In the genomic region with DNA sequence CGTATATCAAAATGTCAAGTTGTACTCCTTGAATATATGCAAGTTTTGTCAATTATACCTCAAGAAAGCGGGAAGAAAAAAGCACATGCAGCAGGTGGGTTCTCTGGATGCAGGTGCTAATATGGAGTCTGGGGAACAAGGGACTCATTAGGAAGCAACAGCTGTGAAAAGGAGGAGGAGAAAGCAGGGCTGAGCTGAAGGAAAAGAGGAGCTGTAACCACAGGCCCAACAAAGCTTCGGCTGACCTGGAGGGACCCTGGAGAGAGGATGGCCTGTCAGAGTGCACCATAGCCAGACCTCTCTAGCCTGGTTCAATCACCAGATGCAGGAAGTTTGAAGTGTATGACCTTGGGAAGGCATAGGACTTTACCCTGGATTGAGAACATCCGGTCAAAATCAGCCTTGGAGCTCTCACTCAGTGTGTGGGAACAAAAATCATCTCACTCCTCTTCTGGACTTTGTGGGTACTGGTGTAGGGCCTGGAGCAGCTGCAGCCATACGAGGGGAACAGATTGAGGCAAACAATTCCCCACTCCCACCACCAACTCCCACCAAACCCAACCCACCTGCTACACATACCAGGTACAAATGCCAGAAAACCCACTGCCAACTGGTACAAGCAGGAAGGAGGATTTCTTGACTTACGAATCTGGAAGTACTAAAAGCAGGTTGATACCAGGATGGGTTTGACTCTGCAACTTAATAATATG, we compare ENCODE assay signal across 1 cellular context.
TF ChIP-seq lines count a peak whose summit lies in the region.

No MANE protein-coding gene starts in this region.

TF ChIP-seq in HEK293, 187 proteins besides CTCF, POLR2A, EP300 and RAD21 (continued from another document):
- TF ChIP-seq, protein P1, sequence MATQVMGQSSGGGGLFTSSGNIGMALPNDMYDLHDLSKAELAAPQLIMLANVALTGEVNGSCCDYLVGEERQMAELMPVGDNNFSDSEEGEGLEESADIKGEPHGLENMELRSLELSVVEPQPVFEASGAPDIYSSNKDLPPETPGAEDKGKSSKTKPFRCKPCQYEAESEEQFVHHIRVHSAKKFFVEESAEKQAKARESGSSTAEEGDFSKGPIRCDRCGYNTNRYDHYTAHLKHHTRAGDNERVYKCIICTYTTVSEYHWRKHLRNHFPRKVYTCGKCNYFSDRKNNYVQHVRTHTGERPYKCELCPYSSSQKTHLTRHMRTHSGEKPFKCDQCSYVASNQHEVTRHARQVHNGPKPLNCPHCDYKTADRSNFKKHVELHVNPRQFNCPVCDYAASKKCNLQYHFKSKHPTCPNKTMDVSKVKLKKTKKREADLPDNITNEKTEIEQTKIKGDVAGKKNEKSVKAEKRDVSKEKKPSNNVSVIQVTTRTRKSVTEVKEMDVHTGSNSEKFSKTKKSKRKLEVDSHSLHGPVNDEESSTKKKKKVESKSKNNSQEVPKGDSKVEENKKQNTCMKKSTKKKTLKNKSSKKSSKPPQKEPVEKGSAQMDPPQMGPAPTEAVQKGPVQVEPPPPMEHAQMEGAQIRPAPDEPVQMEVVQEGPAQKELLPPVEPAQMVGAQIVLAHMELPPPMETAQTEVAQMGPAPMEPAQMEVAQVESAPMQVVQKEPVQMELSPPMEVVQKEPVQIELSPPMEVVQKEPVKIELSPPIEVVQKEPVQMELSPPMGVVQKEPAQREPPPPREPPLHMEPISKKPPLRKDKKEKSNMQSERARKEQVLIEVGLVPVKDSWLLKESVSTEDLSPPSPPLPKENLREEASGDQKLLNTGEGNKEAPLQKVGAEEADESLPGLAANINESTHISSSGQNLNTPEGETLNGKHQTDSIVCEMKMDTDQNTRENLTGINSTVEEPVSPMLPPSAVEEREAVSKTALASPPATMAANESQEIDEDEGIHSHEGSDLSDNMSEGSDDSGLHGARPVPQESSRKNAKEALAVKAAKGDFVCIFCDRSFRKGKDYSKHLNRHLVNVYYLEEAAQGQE (tag by site-specific recombination; IDR thresholded peaks at IDR 0.05), result no peak
- TF ChIP-seq ZEB2 (tag by site-specific recombination; IDR thresholded peaks at IDR 0.05), result no peak
